Comparison of ENCODE assay signal across 9 cellular contexts in the genomic region with DNA sequence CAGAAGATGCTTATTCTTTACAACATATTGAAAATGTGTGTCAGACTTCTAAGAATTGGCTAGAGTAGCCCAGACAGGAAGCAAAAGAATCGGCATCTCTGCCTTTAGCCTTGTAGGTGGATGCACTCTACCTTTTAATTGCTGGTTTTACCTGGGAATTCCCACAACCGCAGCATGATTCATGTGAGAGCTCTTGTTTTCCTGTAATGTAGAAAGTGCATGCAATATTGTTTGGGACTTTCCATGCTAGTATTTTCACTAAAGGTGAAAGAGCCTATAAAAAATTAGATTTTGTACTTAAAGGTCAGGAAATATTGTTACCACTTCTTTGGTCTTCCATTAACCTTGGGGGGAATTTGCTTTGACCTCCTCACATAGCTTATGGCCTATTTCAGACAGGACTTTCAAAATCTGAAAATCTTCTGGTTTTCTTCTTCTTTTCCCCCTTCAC.
DNase-seq lines count a peak whose midpoint lies in the region; ATAC-seq lines count a peak whose summit lies in the region.
"Had no signal": no experiment of that assay in that cellular context is flagged by ENCODE, and none has a peak within 500 bp of the region (broad histone marks: within the 10 kb centered on the region; RNA-seq: fewer than 3 reads in every experiment).

No MANE protein-coding gene starts in this region.

- no peaks in the 10 kb centered on the region for H3K9me3 Mint-ChIP-seq in activated naive CD4-positive, alpha-beta T cell treated with anti-CD3 and anti-CD28 coated beads for 36 hours
- H3K9me3 Mint-ChIP-seq in activated CD4-positive, alpha-beta T cell treated with anti-CD3 and anti-CD28 coated beads, Interleukin-2, amount 10 ng/mL, durations not matched to agents 7 days and 5 days, result peaks cover 10% of the 10 kb centered on the region
- H3K9me3 Mint-ChIP-seq in stimulated activated effector memory CD8-positive, alpha-beta T cell treated with anti-CD3 and anti-CD28 coated beads, Interleukin-12 subunit alpha, Interleukin-12 subunit beta, amount 100 ng/mL, for 72 hours, result peaks cover 2% of the 10 kb centered on the region

- peak; percentile 58 for ATAC-seq in HG02938 (IDR thresholded peaks at IDR 0.05; ENCODE audit: unreplicated experiment)
- ATAC-seq in stimulated activated effector memory CD8-positive, alpha-beta T cell treated with anti-CD3 and anti-CD28 coated beads, Interleukin-12 subunit alpha, Interleukin-12 subunit beta, amount 100 ng/mL, for 72 hours, result peak; percentile 80
- ATAC-seq in HG03025 (IDR thresholded peaks at IDR 0.05; ENCODE audit: low FRiP score, unreplicated experiment), result no peak

- H3K27me3 Mint-ChIP-seq in activated naive CD4-positive, alpha-beta T cell treated with anti-CD3 and anti-CD28 coated beads for 36 hours (ENCODE audit: low read depth), result peaks cover 7% of the 10 kb centered on the region
- no peaks in the 10 kb centered on the region for H3K27me3 Mint-ChIP-seq in activated CD4-positive, alpha-beta T cell treated with anti-CD3 and anti-CD28 coated beads, Interleukin-2, amount 10 ng/mL, durations not matched to agents 7 days and 5 days

- CTCF ChIA-PET in activated naive CD4-positive, alpha-beta T cell treated with anti-CD3 and anti-CD28 coated beads for 36 hours (lab: Charles Lee), result interaction anchor here (1.2 kb wide), 1 partner anchor 90 kb away, joined by 3 read pairs; no protein-coding TSS in a partner anchor
- CTCF ChIA-PET in activated CD4-positive, alpha-beta T cell treated with anti-CD3 and anti-CD28 coated beads, Interleukin-2, amount 10 ng/mL, durations not matched to agents 7 days and 5 days (lab: Charles Lee), result no interaction called here

- POLR2A ChIA-PET in activated CD4-positive, alpha-beta T cell treated with anti-CD3 and anti-CD28 coated beads, Interleukin-2, amount 10 ng/mL, durations not matched to agents 7 days and 5 days (lab: Charles Lee), result no interaction called here

- DNase-seq in activated naive CD4-positive, alpha-beta T cell treated with anti-CD3 and anti-CD28 coated beads for 36 hours, result peak; percentile 34
- DNase-seq in activated naive CD4-positive, alpha-beta T cell treated with anti-CD3 and anti-CD28 coated beads, Interleukin-2, amount 50 U/mL, for 16 hours, result no peak
- peak; percentile 26 for DNase-seq in activated CD4-positive, alpha-beta T cell treated with anti-CD3 and anti-CD28 coated beads, Interleukin-2, amount 10 ng/mL, durations not matched to agents 7 days and 5 days
- DNase-seq in stimulated activated effector memory CD8-positive, alpha-beta T cell treated with anti-CD3 and anti-CD28 coated beads, Interleukin-12 subunit alpha, Interleukin-12 subunit beta, amount 100 ng/mL, for 72 hours (ENCODE audit: low spot score in 2 of 2), result peak in 1 of 2 donors; percentile 49
- DNase-seq in ecto neural progenitor cell (ENCODE audit: low spot score), result no peak
- DNase-seq in activated CD8-positive, alpha-beta memory T cell treated with anti-CD3 and anti-CD28 coated beads for 24 hours, result no peak
- DNase-seq: NCI-H2029 treated with DMSO at 0.1 percent for 48 hours had no signal

- H3K27ac Mint-ChIP-seq in activated naive CD4-positive, alpha-beta T cell treated with anti-CD3 and anti-CD28 coated beads for 36 hours, result no peak overlapping the region
- peak overlapping the region; percentile 71 for H3K27ac Mint-ChIP-seq in activated CD4-positive, alpha-beta T cell treated with anti-CD3 and anti-CD28 coated beads, Interleukin-2, amount 10 ng/mL, durations not matched to agents 7 days and 5 days
- no peak overlapping the region for H3K27ac Mint-ChIP-seq in stimulated activated effector memory CD8-positive, alpha-beta T cell treated with anti-CD3 and anti-CD28 coated beads, Interleukin-12 subunit alpha, Interleukin-12 subunit beta, amount 100 ng/mL, for 72 hours

- intact Hi-C loops in activated naive CD4-positive, alpha-beta T cell treated with anti-CD3 and anti-CD28 coated beads for 36 hours (cut with micrococcal nuclease), result no loop called here

- H3K4me3 Mint-ChIP-seq in activated naive CD4-positive, alpha-beta T cell treated with anti-CD3 and anti-CD28 coated beads for 36 hours, result no peak overlapping the region
- H3K4me3 Mint-ChIP-seq in activated CD4-positive, alpha-beta T cell treated with anti-CD3 and anti-CD28 coated beads, Interleukin-2, amount 10 ng/mL, durations not matched to agents 7 days and 5 days, result no peak overlapping the region
- H3K4me3 Mint-ChIP-seq in stimulated activated effector memory CD8-positive, alpha-beta T cell treated with anti-CD3 and anti-CD28 coated beads, Interleukin-12 subunit alpha, Interleukin-12 subunit beta, amount 100 ng/mL, for 72 hours, result peak overlapping the region; percentile 11

- H3K36me3 Mint-ChIP-seq in activated naive CD4-positive, alpha-beta T cell treated with anti-CD3 and anti-CD28 coated beads for 36 hours (ENCODE audit: low read depth), result no peaks in the 10 kb centered on the region
- H3K36me3 Mint-ChIP-seq in activated CD4-positive, alpha-beta T cell treated with anti-CD3 and anti-CD28 coated beads, Interleukin-2, amount 10 ng/mL, durations not matched to agents 7 days and 5 days (ENCODE audit: low read depth), result no peaks in the 10 kb centered on the region
- H3K36me3 Mint-ChIP-seq in stimulated activated effector memory CD8-positive, alpha-beta T cell treated with anti-CD3 and anti-CD28 coated beads, Interleukin-12 subunit alpha, Interleukin-12 subunit beta, amount 100 ng/mL, for 72 hours, result no peaks in the 10 kb centered on the region

- no peaks in the 10 kb centered on the region for H3K4me1 Mint-ChIP-seq in activated naive CD4-positive, alpha-beta T cell treated with anti-CD3 and anti-CD28 coated beads for 36 hours (ENCODE audit: low read depth)
- H3K4me1 Mint-ChIP-seq in activated CD4-positive, alpha-beta T cell treated with anti-CD3 and anti-CD28 coated beads, Interleukin-2, amount 10 ng/mL, durations not matched to agents 7 days and 5 days, result peaks cover 21% of the 10 kb centered on the region
- H3K4me1 Mint-ChIP-seq in stimulated activated effector memory CD8-positive, alpha-beta T cell treated with anti-CD3 and anti-CD28 coated beads, Interleukin-12 subunit alpha, Interleukin-12 subunit beta, amount 100 ng/mL, for 72 hours, result peaks cover 20% of the 10 kb centered on the region

Comparison
In these comparisons a context has a peak if more than half of its experiments do, and no peak if none do; other contexts are left out.
1. DNase-seq: peak in activated naive CD4-positive, alpha-beta T cell treated with anti-CD3 and anti-CD28 coated beads for 36 hours (single experiment) and activated CD4-positive, alpha-beta T cell treated with anti-CD3 and anti-CD28 coated beads, Interleukin-2, amount 10 ng/mL, durations not matched to agents 7 days and 5 days (single experiment); none in activated naive CD4-positive, alpha-beta T cell treated with anti-CD3 and anti-CD28 coated beads, Interleukin-2, amount 50 U/mL, for 16 hours (single experiment), ecto neural progenitor cell (single experiment) and activated CD8-positive, alpha-beta memory T cell treated with anti-CD3 and anti-CD28 coated beads for 24 hours (single experiment).